8 cellular contexts compared by ENCODE assay signal in the genomic region with DNA sequence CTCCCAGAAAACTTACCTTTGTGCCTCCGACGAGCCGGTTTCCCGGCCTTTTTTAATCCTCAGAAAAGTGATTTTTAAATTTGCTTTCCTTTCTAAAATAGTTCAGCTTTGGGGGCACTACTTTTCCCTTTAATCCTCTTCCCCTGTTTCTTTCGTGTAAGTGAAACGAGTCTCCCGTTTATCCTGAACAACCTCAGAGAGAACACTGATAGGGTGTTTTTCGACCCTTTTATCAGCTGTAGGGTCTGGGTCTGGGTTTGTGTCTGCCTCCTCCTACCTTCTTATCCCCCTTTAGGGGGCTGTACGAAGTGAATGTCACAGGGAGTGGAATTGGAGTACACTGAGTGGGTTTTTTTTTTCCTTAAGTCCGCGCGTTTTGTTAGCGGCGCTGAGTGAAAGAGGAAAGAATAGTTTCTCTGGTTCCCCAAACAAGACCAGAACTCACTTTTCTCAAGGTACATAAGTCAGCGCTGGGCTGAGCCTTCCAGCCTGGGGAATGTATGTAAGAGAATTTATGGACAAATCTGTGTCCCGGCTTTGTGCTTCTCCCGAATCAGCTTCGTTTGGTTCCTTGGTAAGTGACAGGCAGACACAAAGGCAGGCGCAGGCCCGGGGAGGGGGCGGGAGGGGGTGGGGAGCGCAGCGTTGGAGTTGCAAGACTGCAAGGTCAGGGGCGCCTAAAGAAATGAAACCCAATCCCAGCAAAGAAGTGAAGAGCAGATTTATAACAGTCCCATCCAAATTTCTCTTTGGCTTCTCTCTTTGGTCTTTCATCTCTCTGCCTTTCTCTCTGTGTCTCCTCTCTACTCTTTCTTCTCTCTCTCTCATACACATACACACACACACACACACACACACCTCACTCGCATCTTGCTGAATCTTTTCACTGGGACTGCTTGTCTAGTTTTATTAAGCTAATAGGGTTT. TPM values are rescaled to one million over a fixed set of nuclear protein-coding genes. Genes with fewer than 3 reads are reported as not detected.
DNase-seq lines count a peak whose midpoint lies in the region.

No MANE protein-coding gene starts in this region.

- no peak overlapping the region for H2BK12ac ChIP-seq in mesenchymal stem cell (ENCODE audit: low read length in 2 of 2)

- H3K27me3 Mint-ChIP-seq in activated CD4-positive, alpha-beta memory T cell treated with anti-CD3 and anti-CD28 coated beads, Interleukin-2, amount 10 ng/mL, durations not matched to agents 7 days and 5 days = no peaks in the 10 kb centered on the region

- peak overlapping the region; percentile 69 for H2AK5ac ChIP-seq in mesenchymal stem cell (ENCODE audit: low read length, severe bottlenecking)

- CTCF ChIA-PET in activated CD4-positive, alpha-beta memory T cell treated with anti-CD3 and anti-CD28 coated beads, Interleukin-2, amount 10 ng/mL, durations not matched to agents 7 days and 5 days (lab: Charles Lee) = interaction anchor here (1.1 to 2.3 kb wide), 4 partner anchors 157 to 327 kb away, joined by 3 to 20 read pairs (median 4); a partner anchor contains a TSS

- H3K4me3 Mint-ChIP-seq in activated CD4-positive, alpha-beta memory T cell treated with anti-CD3 and anti-CD28 coated beads, Interleukin-2, amount 10 ng/mL, durations not matched to agents 7 days and 5 days = peak overlapping the region; percentile 99

- no peaks in the 10 kb centered on the region for H3K9me3 Mint-ChIP-seq in activated CD4-positive, alpha-beta memory T cell treated with anti-CD3 and anti-CD28 coated beads, Interleukin-2, amount 10 ng/mL, durations not matched to agents 7 days and 5 days

- 2% methylated on average over 16 of the region's 25 CpGs for WGBS in mesenchymal stem cell

- H3K14ac ChIP-seq in mesenchymal stem cell (ENCODE audit: low read length in 2 of 2) = peak overlapping the region in 1 of 2 experiments; percentile 44

- H3K9ac ChIP-seq in endocrine pancreas (ENCODE audit: control insufficient read depth, insufficient read depth, low read length) (peak overlapping the region; percentile 100), mesenchymal stem cell (ENCODE audit: low read length) (peak overlapping the region; percentile 97), stomach smooth muscle (ENCODE audit: low read length in 2 of 2) (peak overlapping the region; percentile 69 to 81)

- H2BK120ac ChIP-seq in mesenchymal stem cell (ENCODE audit: low read depth, low read length) = peak overlapping the region; percentile 73

- no peaks in the 10 kb centered on the region for H3K36me3 ChIP-seq in endocrine pancreas (ENCODE audit: control insufficient read depth, insufficient read depth, low read length)
- no peaks in the 10 kb centered on the region for H3K36me3 ChIP-seq in mesenchymal stem cell (ENCODE audit: control insufficient read depth in 1 of 2, insufficient read depth in 2 of 2, low read depth in 1 of 2, low read length in 2 of 2)
- H3K36me3 ChIP-seq in stomach smooth muscle (ENCODE audit: control insufficient read depth in 2 of 2, insufficient read depth in 2 of 2, low read length in 2 of 2) = no peaks in the 10 kb centered on the region

- H3K36me3 Mint-ChIP-seq in activated CD4-positive, alpha-beta memory T cell treated with anti-CD3 and anti-CD28 coated beads, Interleukin-2, amount 10 ng/mL, durations not matched to agents 7 days and 5 days (ENCODE audit: low read depth) = peaks cover 16% of the 10 kb centered on the region

- peak overlapping the region; percentile 30 for H2AFZ ChIP-seq in mesenchymal stem cell (ENCODE audit: low read depth, low read length)

- H3K79me1 ChIP-seq in mesenchymal stem cell (replicated peaks; ENCODE audit: low read length, poor library complexity, severe bottlenecking) = peaks cover 2% of the 10 kb centered on the region

- no peak overlapping the region for H4K8ac ChIP-seq in mesenchymal stem cell (ENCODE audit: low read length)

- DNase-seq in NCI-H1436 treated with DMSO at 0.1 percent for 48 hours (lab: John Stamatoyannopoulos, UW) (peak; percentile 13), NCI-H1436 (lab: John Stamatoyannopoulos, UW) (no peak), NCI-H1048 (lab: John Stamatoyannopoulos, UW) (peak; percentile 1), mesenchymal stem cell (peak; percentile 67), NCI-H774 (lab: John Stamatoyannopoulos, UW) (no peak)
- DNase-seq in activated CD4-positive, alpha-beta memory T cell treated with anti-CD3 and anti-CD28 coated beads, Interleukin-2, amount 10 ng/mL, durations not matched to agents 7 days and 5 days = peak; percentile 30

- no peak overlapping the region for H3K23ac ChIP-seq in mesenchymal stem cell (ENCODE audit: low read length in 2 of 2)

- peak overlapping the region; percentile 98 for H3K27ac Mint-ChIP-seq in activated CD4-positive, alpha-beta memory T cell treated with anti-CD3 and anti-CD28 coated beads, Interleukin-2, amount 10 ng/mL, durations not matched to agents 7 days and 5 days

- peak overlapping the region; percentile 57 to 96 for H3K18ac ChIP-seq in mesenchymal stem cell (ENCODE audit: low read depth in 1 of 2, low read length in 2 of 2)

- H2BK15ac ChIP-seq in mesenchymal stem cell (ENCODE audit: low read depth, poor library complexity, severe bottlenecking) = peak overlapping the region; percentile 23

- no peak overlapping the region for H4K91ac ChIP-seq in mesenchymal stem cell (ENCODE audit: low read length)

- H3K27me3 ChIP-seq in endocrine pancreas (ENCODE audit: control insufficient read depth, insufficient read depth, low read length) (no peaks in the 10 kb centered on the region), mesenchymal stem cell (ENCODE audit: control insufficient read depth in 1 of 2, insufficient read depth in 1 of 2, low read length in 2 of 2) (no peaks in the 10 kb centered on the region), stomach smooth muscle (ENCODE audit: control insufficient read depth in 1 of 2, insufficient read depth in 2 of 2, low read length in 2 of 2) (no peaks in the 10 kb centered on the region)

- H3K27ac ChIP-seq in mesenchymal stem cell (ENCODE audit: low read length, poor library complexity, severe bottlenecking) = peak overlapping the region; percentile 47
- peak overlapping the region; percentile 66 for H3K27ac ChIP-seq in stomach smooth muscle (ENCODE audit: low read length)

- H3K4me1 ChIP-seq in endocrine pancreas (ENCODE audit: control insufficient read depth, insufficient read depth, low read length) (peaks cover 18% of the 10 kb centered on the region), mesenchymal stem cell (ENCODE audit: control insufficient read depth, insufficient read depth, low read depth, low read length) (peaks cover 5% of the 10 kb centered on the region), stomach smooth muscle (ENCODE audit: control insufficient read depth, insufficient read depth, low read length) (peaks cover 7% of the 10 kb centered on the region)

- peak overlapping the region; percentile 99 for H3K4me3 ChIP-seq in endocrine pancreas (ENCODE audit: control insufficient read depth, insufficient read depth, low read length)
- H3K4me3 ChIP-seq in mesenchymal stem cell (ENCODE audit: insufficient read depth in 1 of 2, low read depth in 1 of 2, low read length in 2 of 2) = peak overlapping the region; percentile 84 to 95
- H3K4me3 ChIP-seq in stomach smooth muscle (ENCODE audit: low read length in 2 of 2) = peak overlapping the region; percentile 82 to 97

- peak overlapping the region in 1 of 2 experiments; percentile 98 for H3K4ac ChIP-seq in mesenchymal stem cell (ENCODE audit: low read depth in 1 of 2, low read length in 2 of 2)

- POLR2A ChIA-PET in activated CD4-positive, alpha-beta memory T cell treated with anti-CD3 and anti-CD28 coated beads, Interleukin-2, amount 10 ng/mL, durations not matched to agents 7 days and 5 days (lab: Charles Lee) = interaction anchor here (0.8 to 2.4 kb wide), 7 partner anchors 13 to 326 kb away, joined by 3 to 44 read pairs (median 5); a partner anchor contains a TSS

- H3K4me2 ChIP-seq in mesenchymal stem cell (ENCODE audit: low read length, poor library complexity, severe bottlenecking) = peak overlapping the region; percentile 99

- H3K9me3 ChIP-seq in endocrine pancreas (ENCODE audit: control insufficient read depth, low read length) (no peaks in the 10 kb centered on the region), mesenchymal stem cell (ENCODE audit: control insufficient read depth, low read length) (no peaks in the 10 kb centered on the region), stomach smooth muscle (ENCODE audit: control insufficient read depth in 2 of 2, low read length in 2 of 2) (no peaks in the 10 kb centered on the region)

- H2BK5ac ChIP-seq in mesenchymal stem cell (ENCODE audit: low read depth, low read length, poor library complexity, severe bottlenecking) = no peak overlapping the region

- peaks cover 32% of the 10 kb centered on the region for H3K4me1 Mint-ChIP-seq in activated CD4-positive, alpha-beta memory T cell treated with anti-CD3 and anti-CD28 coated beads, Interleukin-2, amount 10 ng/mL, durations not matched to agents 7 days and 5 days

RNA-seq across cellular contexts. Expression of a gene that starts 0.8 kb away (rescaled TPM):
- 10 to 100 TPM; 25.0 to 25.9 TPM for total RNA-seq in activated CD4-positive, alpha-beta memory T cell treated with anti-CD3 and anti-CD28 coated beads, Interleukin-2, amount 10 ng/mL, durations not matched to agents 7 days and 5 days
- polyA plus RNA-seq in mesenchymal stem cell (2013, experiment 1 of 2) = 4.8 TPM
- 4.6 TPM for polyA plus RNA-seq in mesenchymal stem cell (2013, experiment 2 of 2)

Comparison
In these comparisons a context has a peak if more than half of its experiments do, and no peak if none do; other contexts are left out.
1. DNase-seq: peak in NCI-H1436 treated with DMSO at 0.1 percent for 48 hours (single experiment), NCI-H1048 (single experiment), activated CD4-positive, alpha-beta memory T cell treated with anti-CD3 and anti-CD28 coated beads, Interleukin-2, amount 10 ng/mL, durations not matched to agents 7 days and 5 days (single experiment) and mesenchymal stem cell (single experiment); none in NCI-H1436 (single experiment) and NCI-H774 (single experiment).
2. Peak in every context shown above with its lines, with median percentiles within 50 percentile points of each other: H3K4me3 ChIP-seq and H3K9ac ChIP-seq.